ENCODE assay signal across 8 cellular contexts in genomic region chr5:88507261-88507660, GRCh38.
"Had no signal": no experiment of that assay in that cellular context is flagged by ENCODE, and none has a peak within 500 bp of the region (broad histone marks: within the 10 kb centered on the region; RNA-seq: fewer than 3 reads in every experiment).

No MANE protein-coding gene starts in this region.

- H3K27ac Mint-ChIP-seq: HFFc6 had no signal

- H3K4me3 Mint-ChIP-seq: HFFc6 had no signal

- DNase-seq: GM23248, GOT3, H7, HFFc6, IMR-90 had no signal

- H2AFZ ChIP-seq: GM23248 had no signal

- H3K9me3 ChIP-seq: HAP-1 had no signal

- H3K27ac ChIP-seq: GM23248 had no signal

- H3K36me3 ChIP-seq: HAP-1 had no signal

- H3K4me3 ChIP-seq: GM23248, HAP-1, K562 had no signal

- ATAC-seq: HCT116, K562 had no signal
